In the genomic region with DNA sequence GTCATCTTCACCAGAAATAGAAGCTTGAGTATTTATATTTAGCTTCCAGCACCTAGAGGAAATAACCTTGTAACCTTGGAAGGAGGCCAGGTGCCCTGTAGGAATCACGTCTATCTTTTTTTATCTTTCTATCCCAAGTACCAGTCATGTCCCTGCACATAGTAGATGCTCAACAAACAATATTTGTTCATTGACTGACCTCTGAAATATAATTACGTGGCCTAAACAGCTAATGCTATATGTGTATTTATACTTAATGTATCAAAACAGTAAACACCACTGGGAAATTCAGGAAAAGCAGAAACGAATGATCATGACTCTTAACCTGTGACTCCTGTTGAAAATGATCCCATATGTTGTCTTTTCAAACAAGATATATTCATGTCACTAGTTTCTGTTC, we compare ENCODE assay signal across 21 cellular contexts.
A peak's percentile ranks its signal among the peaks of the same experiment; 100 is the strongest.
DNase-seq lines count a peak whose midpoint lies in the region; ATAC-seq, FAIRE-seq and TF ChIP-seq lines count a peak whose summit lies in the region.
"Had no signal": no experiment of that assay in that cellular context is flagged by ENCODE, and none has a peak within 500 bp of the region (broad histone marks: within the 10 kb centered on the region; RNA-seq: fewer than 3 reads in every experiment).

No MANE protein-coding gene starts in this region.

- no peak for TF ChIP-seq POLR2A in K562 (conservative IDR thresholded peaks at IDR 0.05)

- H3K9ac ChIP-seq in mammary epithelial cell (ENCODE audit: insufficient read depth, low read length) (no peak overlapping the region), K562 (ENCODE audit: insufficient read depth in 1 of 2, low read depth in 2 of 2, low read length in 2 of 2) (no peak overlapping the region)
- H3K9ac ChIP-seq: BLaER1 treated with 17β-estradiol and CSF1 and Interleukin-3, amounts not matched to agents 10 nM and 100 nM had no signal

- H3K27me3 ChIP-seq in mammary epithelial cell (ENCODE audit: insufficient read depth, low read length) (no peaks in the 10 kb centered on the region), K562 (ENCODE audit: control insufficient read depth in 2 of 2, insufficient read depth in 2 of 2, low read length in 2 of 2) (no peaks in the 10 kb centered on the region)
- H3K27me3 ChIP-seq: BLaER1 treated with 17β-estradiol and CSF1 and Interleukin-3, amounts not matched to agents 10 nM and 100 nM had no signal

- H3K36me3 ChIP-seq in mammary epithelial cell (ENCODE audit: insufficient read depth, low read length): no peaks in the 10 kb centered on the region
- no peaks in the 10 kb centered on the region for H3K36me3 ChIP-seq in K562 (ENCODE audit: control insufficient read depth, insufficient read depth, low read length)
- H3K36me3 ChIP-seq: BLaER1 treated with 17β-estradiol and CSF1 and Interleukin-3, amounts not matched to agents 10 nM and 100 nM had no signal

- no peak overlapping the region for H3K4me3 Mint-ChIP-seq in MCF 10A (ENCODE audit: unreplicated experiment)
- H3K4me3 Mint-ChIP-seq: B cell; CD4-positive, alpha-beta T cell; CD8-positive, alpha-beta T cell had no signal

- TF ChIP-seq EP300 in K562 (IDR thresholded peaks at IDR 0.05; ENCODE audit: low read length): no peak

- intact Hi-C loops in mammary epithelial cell (cut with micrococcal nuclease): loop anchor here (5.0 kb wide), 1 partner anchor 174 kb away; no protein-coding TSS in a partner anchor
- intact Hi-C loops in MCF 10A (cut with micrococcal nuclease): loop anchor here (5.0 kb wide), 1 partner anchor 174 kb away; no protein-coding TSS in a partner anchor
- intact Hi-C loops in K562 (cut with micrococcal nuclease): no loop called here

- H3K9me3 Mint-ChIP-seq in MCF 10A (ENCODE audit: unreplicated experiment): peaks cover 7% of the 10 kb centered on the region
- H3K9me3 Mint-ChIP-seq: CD4-positive, alpha-beta T cell; CD8-positive, alpha-beta T cell had no signal

- FAIRE-seq in K562 (lab: Jason Lieb, UNC): no peak
- FAIRE-seq: A549, D721Med, G401.6, GM12891 had no signal

- BruUV-seq in mammary epithelial cell (replicated peaks; lab: Mats Ljungman, UMichigan) (no TSS peak), MCF 10A (replicated peaks; lab: Mats Ljungman, UMichigan) (no TSS peak), K562 (replicated peaks; lab: Mats Ljungman, UMichigan) (no TSS peak)

- in situ Hi-C loops in mammary epithelial cell (cut with MboI; ENCODE audit: low sequenced_read_pairs in 2 of 2): loop anchor here (5.0 to 10.0 kb wide), 4 partner anchors 119 to 479 kb away; no protein-coding TSS in a partner anchor
- in situ Hi-C loops in K562 (cut with MboI): loop anchor here (5.0 to 10.0 kb wide), 2 partner anchors 119 to 301 kb away; no protein-coding TSS in a partner anchor

- no peaks in the 10 kb centered on the region for H3K9me3 ChIP-seq in mammary epithelial cell (replicated peaks; ENCODE audit: insufficient read depth, low read length)
- no peaks in the 10 kb centered on the region for H3K9me3 ChIP-seq in K562 (replicated peaks; ENCODE audit: control insufficient read depth, insufficient read depth, low read depth, low read length)
- H3K9me3 ChIP-seq: A549; BLaER1 treated with 17β-estradiol and CSF1 and Interleukin-3, amounts not matched to agents 10 nM and 100 nM; Caco-2 had no signal

- no peak overlapping the region for H3K27ac ChIP-seq in mammary epithelial cell (ENCODE audit: insufficient read depth, low read depth, low read length)
- H3K27ac ChIP-seq in K562 (ENCODE audit: extremely low read depth, low read depth, low read length): no peak overlapping the region
- peak overlapping the region; percentile 39 for H3K27ac ChIP-seq in temporal lobe (ENCODE audit: low read depth, low read length)
- H3K27ac ChIP-seq: 22Rv1; A549; BLaER1 treated with 17β-estradiol and CSF1 and Interleukin-3, amounts not matched to agents 10 nM and 100 nM; C4-2B had no signal

- DNase-seq in mammary epithelial cell: no peak
- DNase-seq in MCF 10A (ENCODE audit: unreplicated experiment): no peak
- peak in 1 of 4 experiments; percentile 19 for DNase-seq in K562 (ENCODE audit: extremely low read depth in 1 of 4, low spot score in 3 of 4)
- DNase-seq in NCI-H748 treated with DMSO at 0.1 percent for 48 hours (lab: John Stamatoyannopoulos, UW): no peak
- DNase-seq: AML-193; Caco-2; Calu3; CD4-positive, alpha-beta T cell; CD8-positive, alpha-beta T cell; DMS79 treated with DMSO at 0.1 percent for 48 hours; GF-D8 had no signal

- CTCF ChIA-PET in mammary epithelial cell (lab: Charles Lee; ENCODE audit: low non-redundant PET) (interaction anchor here (0.7 kb wide), 1 partner anchor 272 kb away, joined by 3 read pairs; the partner anchor contains the start of gene BNC1), MCF 10A (lab: Yijun Ruan, JAX) (interaction anchor here (1.2 to 13.0 kb wide), 4 partner anchors 10 to 307 kb away, joined by 4 to 186 read pairs (median 82); partner anchors contain the start of gene SH3GL3), K562 (lab: Yijun Ruan, JAX; ENCODE audit: low intra/inter-chr PET ratio) (interaction anchor here (1.4 kb wide), 1 partner anchor 118 kb away, joined by 6 read pairs; no protein-coding TSS in a partner anchor)

- no peak for TF ChIP-seq CTCF in mammary epithelial cell (conservative IDR thresholded peaks at IDR 0.05 in 1 of 2, IDR thresholded peaks at IDR 0.05 in 1 of 2; ENCODE audit: extremely low read depth in 1 of 2, insufficient read depth in 1 of 2, low read depth in 1 of 2, low read length in 2 of 2)
- TF ChIP-seq CTCF in MCF 10A (IDR thresholded peaks at IDR 0.05; ENCODE audit: unreplicated experiment): no peak
- no peak for TF ChIP-seq CTCF in K562 (IDR thresholded peaks at IDR 0.05 in 2 of 3, conservative IDR thresholded peaks at IDR 0.05 in 1 of 3; ENCODE audit: insufficient read depth in 2 of 3, low read depth in 1 of 3, low read length in 3 of 3)

- no peak overlapping the region for H3K27ac Mint-ChIP-seq in MCF 10A (ENCODE audit: low read depth, unreplicated experiment)
- H3K27ac Mint-ChIP-seq: B cell; CD4-positive, alpha-beta T cell; CD8-positive, alpha-beta T cell had no signal

- no peak overlapping the region for H3K4me2 ChIP-seq in mammary epithelial cell (ENCODE audit: insufficient read depth, low read depth, low read length)
- H3K4me2 ChIP-seq in K562 (ENCODE audit: insufficient read depth, low read length): no peak overlapping the region
- H3K4me2 ChIP-seq: A549; BLaER1 treated with 17β-estradiol and CSF1 and Interleukin-3, amounts not matched to agents 10 nM and 100 nM had no signal

- no peaks in the 10 kb centered on the region for H3K27me3 Mint-ChIP-seq in MCF 10A (ENCODE audit: insufficient read depth, unreplicated experiment)

- ATAC-seq in K562 (no peak), SK-N-SH treated with all-trans-retinoic acid at 6 μM for 48 hours (no peak)
- ATAC-seq: A549; CD8-positive, alpha-beta T cell had no signal

- H3K4me1 Mint-ChIP-seq in MCF 10A (ENCODE audit: insufficient read depth, unreplicated experiment): no peaks in the 10 kb centered on the region
- H3K4me1 Mint-ChIP-seq: B cell had no signal

- dilution Hi-C loops in mammary epithelial cell (cut with HindIII; ENCODE audit: low sequenced_read_pairs): no loop called here

- H3K36me3 Mint-ChIP-seq in MCF 10A (ENCODE audit: insufficient read depth, unreplicated experiment): no peaks in the 10 kb centered on the region
- H3K36me3 Mint-ChIP-seq: CD8-positive, alpha-beta T cell had no signal

- H2AFZ ChIP-seq in mammary epithelial cell (ENCODE audit: low read depth, low read length) (peak overlapping the region; percentile 42), K562 (ENCODE audit: low read depth, low read length) (no peak overlapping the region)

- 20% methylated on average over 3 of the region's 3 CpGs for WGBS in mammary epithelial cell (ENCODE audit: low coverage, missing lambda C conversion rate)
- WGBS in K562 (ENCODE audit: insufficient coverage, low coverage, missing lambda C conversion rate): 4% methylated on average over 3 of the region's 3 CpGs

- TF ChIP-seq RAD21 in K562 (CRISPR knock-in tag; conservative IDR thresholded peaks at IDR 0.05 in 1 of 2, IDR thresholded peaks at IDR 0.05 in 1 of 2): no peak

- H3K4me3 ChIP-seq in mammary epithelial cell (replicated peaks in 1 of 3; ENCODE audit: insufficient read depth in 1 of 3, low read depth in 2 of 3, low read length in 3 of 3) (no peak overlapping the region), K562 (no peak overlapping the region)
- H3K4me3 ChIP-seq: A549; BLaER1 treated with 17β-estradiol and CSF1 and Interleukin-3, amounts not matched to agents 10 nM and 100 nM had no signal

- H4K20me1 ChIP-seq in mammary epithelial cell (ENCODE audit: insufficient read depth, low read length): no peaks in the 10 kb centered on the region
- H4K20me1 ChIP-seq in K562 (replicated peaks; ENCODE audit: control insufficient read depth, insufficient read depth, low read length): no peaks in the 10 kb centered on the region
- H4K20me1 ChIP-seq: BLaER1 treated with 17β-estradiol and CSF1 and Interleukin-3, amounts not matched to agents 10 nM and 100 nM had no signal

- H3K4me1 ChIP-seq in mammary epithelial cell (ENCODE audit: insufficient read depth, low read length) (peaks cover 6% of the 10 kb centered on the region), K562 (replicated peaks in 1 of 2; ENCODE audit: control insufficient read depth in 2 of 2, insufficient read depth in 2 of 2, low read length in 2 of 2) (peaks cover 2 to 8% of the 10 kb centered on the region in 2 experiments; a peak in 3 of 5 replicates)
- H3K4me1 ChIP-seq: A549; BLaER1 treated with 17β-estradiol and CSF1 and Interleukin-3, amounts not matched to agents 10 nM and 100 nM; Caco-2 had no signal

- POLR2A ChIA-PET in MCF 10A (lab: Yijun Ruan, JAX) (interaction anchor here (0.8 kb wide), 1 partner anchor 109 kb away, joined by 3 read pairs; the partner anchor contains the start of gene SH3GL3), K562 (lab: Yijun Ruan, JAX) (no interaction called here)

- no peaks in the 10 kb centered on the region for H3K9me1 ChIP-seq in K562 (ENCODE audit: control insufficient read depth, insufficient read depth, low read length)

- H3K79me2 ChIP-seq in mammary epithelial cell (ENCODE audit: insufficient read depth, low read length) (no peaks in the 10 kb centered on the region), K562 (ENCODE audit: control insufficient read depth, insufficient read depth, low read length) (peaks cover 5% of the 10 kb centered on the region; the same call in 1 of the 3 replicates)

TF ChIP-seq in K562, 482 proteins besides CTCF, POLR2A, EP300 and RAD21 (continues in another document):
- TF ChIP-seq RBM25 (IDR thresholded peaks at IDR 0.05; ENCODE audit: low read depth, low read length, severe bottlenecking) (peak; percentile 71), KDM1A (IDR thresholded peaks at IDR 0.05) (peak; percentile 34 to 41; a peak in 2 of 4 replicates)

TF ChIP-seq in SK-N-SH treated with all-trans-retinoic acid at 6 μM for 48 hours, 23 proteins besides CTCF, POLR2A, EP300 and RAD21 (continues in another document):
- TF ChIP-seq ZFP30 (CRISPR knock-in tag; IDR thresholded peaks at IDR 0.05): no peak
- TF ChIP-seq RARB (CRISPR knock-in tag; IDR thresholded peaks at IDR 0.05): no peak
- TF ChIP-seq OSR1 (CRISPR knock-in tag; IDR thresholded peaks at IDR 0.05): no peak
- TF ChIP-seq TCF4 (CRISPR knock-in tag; IDR thresholded peaks at IDR 0.05; ENCODE audit: borderline replicate concordance): no peak
- no peak for TF ChIP-seq ZNF70 (CRISPR knock-in tag; IDR thresholded peaks at IDR 0.05)
